ENCODE assay signal across 2 cellular contexts in the genomic region with DNA sequence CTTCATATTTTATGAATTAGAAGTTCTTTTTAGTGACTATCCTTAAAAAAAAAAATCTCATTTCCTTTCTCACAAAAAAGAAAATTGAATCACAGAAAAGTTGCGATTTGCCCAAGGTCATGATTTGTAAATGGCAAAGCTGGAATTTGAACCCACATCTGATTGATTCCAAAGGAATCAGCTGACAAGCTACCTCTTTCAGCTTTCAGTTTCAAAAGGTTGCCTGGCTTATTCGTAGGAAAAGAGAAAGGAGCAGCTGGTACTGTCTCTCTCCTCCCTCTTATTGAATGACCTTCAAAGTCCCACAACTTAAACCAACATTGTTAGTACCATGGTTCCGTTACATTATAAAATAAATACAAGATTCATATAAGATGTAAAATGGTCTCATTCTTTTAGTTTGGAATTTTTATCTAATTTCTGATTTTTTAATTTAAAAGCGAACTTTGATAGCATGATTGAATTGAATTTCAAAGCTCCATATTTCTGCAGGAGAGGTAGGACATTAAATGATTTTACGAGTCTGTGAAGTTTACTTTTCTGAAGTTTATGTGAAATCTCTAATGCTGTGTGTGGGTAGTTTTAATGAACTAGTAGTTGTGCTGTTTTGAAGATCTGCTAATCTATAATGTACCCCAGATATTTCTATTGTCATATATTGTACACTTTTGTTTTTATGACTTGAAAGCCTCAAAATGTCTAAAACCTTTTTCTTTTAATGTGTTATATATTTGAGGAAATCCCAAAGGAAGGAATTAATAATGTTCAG.
TF ChIP-seq lines count a peak whose summit lies in the region.

No MANE protein-coding gene starts in this region.

TF ChIP-seq in A549, 52 proteins besides CTCF, POLR2A, EP300 and RAD21 (continued from another document):
- TF ChIP-seq, protein P1, sequence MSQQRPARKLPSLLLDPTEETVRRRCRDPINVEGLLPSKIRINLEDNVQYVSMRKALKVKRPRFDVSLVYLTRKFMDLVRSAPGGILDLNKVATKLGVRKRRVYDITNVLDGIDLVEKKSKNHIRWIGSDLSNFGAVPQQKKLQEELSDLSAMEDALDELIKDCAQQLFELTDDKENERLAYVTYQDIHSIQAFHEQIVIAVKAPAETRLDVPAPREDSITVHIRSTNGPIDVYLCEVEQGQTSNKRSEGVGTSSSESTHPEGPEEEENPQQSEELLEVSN (IDR thresholded peaks at IDR 0.05; ENCODE audit: borderline replicate concordance, low read depth) = no peak

TF ChIP-seq in liver, 16 proteins besides CTCF, POLR2A, EP300 and RAD21 (continued from another document):
- TF ChIP-seq, protein P2, sequence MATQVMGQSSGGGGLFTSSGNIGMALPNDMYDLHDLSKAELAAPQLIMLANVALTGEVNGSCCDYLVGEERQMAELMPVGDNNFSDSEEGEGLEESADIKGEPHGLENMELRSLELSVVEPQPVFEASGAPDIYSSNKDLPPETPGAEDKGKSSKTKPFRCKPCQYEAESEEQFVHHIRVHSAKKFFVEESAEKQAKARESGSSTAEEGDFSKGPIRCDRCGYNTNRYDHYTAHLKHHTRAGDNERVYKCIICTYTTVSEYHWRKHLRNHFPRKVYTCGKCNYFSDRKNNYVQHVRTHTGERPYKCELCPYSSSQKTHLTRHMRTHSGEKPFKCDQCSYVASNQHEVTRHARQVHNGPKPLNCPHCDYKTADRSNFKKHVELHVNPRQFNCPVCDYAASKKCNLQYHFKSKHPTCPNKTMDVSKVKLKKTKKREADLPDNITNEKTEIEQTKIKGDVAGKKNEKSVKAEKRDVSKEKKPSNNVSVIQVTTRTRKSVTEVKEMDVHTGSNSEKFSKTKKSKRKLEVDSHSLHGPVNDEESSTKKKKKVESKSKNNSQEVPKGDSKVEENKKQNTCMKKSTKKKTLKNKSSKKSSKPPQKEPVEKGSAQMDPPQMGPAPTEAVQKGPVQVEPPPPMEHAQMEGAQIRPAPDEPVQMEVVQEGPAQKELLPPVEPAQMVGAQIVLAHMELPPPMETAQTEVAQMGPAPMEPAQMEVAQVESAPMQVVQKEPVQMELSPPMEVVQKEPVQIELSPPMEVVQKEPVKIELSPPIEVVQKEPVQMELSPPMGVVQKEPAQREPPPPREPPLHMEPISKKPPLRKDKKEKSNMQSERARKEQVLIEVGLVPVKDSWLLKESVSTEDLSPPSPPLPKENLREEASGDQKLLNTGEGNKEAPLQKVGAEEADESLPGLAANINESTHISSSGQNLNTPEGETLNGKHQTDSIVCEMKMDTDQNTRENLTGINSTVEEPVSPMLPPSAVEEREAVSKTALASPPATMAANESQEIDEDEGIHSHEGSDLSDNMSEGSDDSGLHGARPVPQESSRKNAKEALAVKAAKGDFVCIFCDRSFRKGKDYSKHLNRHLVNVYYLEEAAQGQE (IDR thresholded peaks at IDR 0.05) = peak; percentile 77
- TF ChIP-seq FOXA1 (IDR thresholded peaks at IDR 0.05) (no peak), NR2F2 (IDR thresholded peaks at IDR 0.05) (no peak), RXRA (IDR thresholded peaks at IDR 0.05) (peak; percentile 41 to 47), YY1 (IDR thresholded peaks at IDR 0.05) (peak; percentile 72), GABPA (IDR thresholded peaks at IDR 0.05 in 1 of 2, conservative IDR thresholded peaks at IDR 0.05 in 1 of 2) (peak in 1 of 2 donors; percentile 24), EGR1 (IDR thresholded peaks at IDR 0.05; ENCODE audit: low read depth in 2 of 2) (peak in 1 of 2 donors; percentile 14), HNF4G (IDR thresholded peaks at IDR 0.05) (peak; percentile 80), SP1 (IDR thresholded peaks at IDR 0.05) (peak; percentile 88)
- TF ChIP-seq, protein P3, sequence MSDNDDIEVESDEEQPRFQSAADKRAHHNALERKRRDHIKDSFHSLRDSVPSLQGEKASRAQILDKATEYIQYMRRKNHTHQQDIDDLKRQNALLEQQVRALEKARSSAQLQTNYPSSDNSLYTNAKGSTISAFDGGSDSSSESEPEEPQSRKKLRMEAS (IDR thresholded peaks at IDR 0.05) = no peak
- TF ChIP-seq, protein P4, sequence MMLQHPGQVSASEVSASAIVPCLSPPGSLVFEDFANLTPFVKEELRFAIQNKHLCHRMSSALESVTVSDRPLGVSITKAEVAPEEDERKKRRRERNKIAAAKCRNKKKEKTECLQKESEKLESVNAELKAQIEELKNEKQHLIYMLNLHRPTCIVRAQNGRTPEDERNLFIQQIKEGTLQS (IDR thresholded peaks at IDR 0.05) = no peak
- TF ChIP-seq, protein P5, sequence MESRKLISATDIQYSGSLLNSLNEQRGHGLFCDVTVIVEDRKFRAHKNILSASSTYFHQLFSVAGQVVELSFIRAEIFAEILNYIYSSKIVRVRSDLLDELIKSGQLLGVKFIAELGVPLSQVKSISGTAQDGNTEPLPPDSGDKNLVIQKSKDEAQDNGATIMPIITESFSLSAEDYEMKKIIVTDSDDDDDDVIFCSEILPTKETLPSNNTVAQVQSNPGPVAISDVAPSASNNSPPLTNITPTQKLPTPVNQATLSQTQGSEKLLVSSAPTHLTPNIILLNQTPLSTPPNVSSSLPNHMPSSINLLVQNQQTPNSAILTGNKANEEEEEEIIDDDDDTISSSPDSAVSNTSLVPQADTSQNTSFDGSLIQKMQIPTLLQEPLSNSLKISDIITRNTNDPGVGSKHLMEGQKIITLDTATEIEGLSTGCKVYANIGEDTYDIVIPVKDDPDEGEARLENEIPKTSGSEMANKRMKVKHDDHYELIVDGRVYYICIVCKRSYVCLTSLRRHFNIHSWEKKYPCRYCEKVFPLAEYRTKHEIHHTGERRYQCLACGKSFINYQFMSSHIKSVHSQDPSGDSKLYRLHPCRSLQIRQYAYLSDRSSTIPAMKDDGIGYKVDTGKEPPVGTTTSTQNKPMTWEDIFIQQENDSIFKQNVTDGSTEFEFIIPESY (IDR thresholded peaks at IDR 0.05) = peak; percentile 52
